ENCODE assay signal across 1 cellular context in genomic region chr16:411576-412265, GRCh38.
TF ChIP-seq lines count a peak whose summit lies in the region.

No MANE protein-coding gene starts in this region.

TF ChIP-seq in HepG2, 621 proteins besides CTCF, POLR2A, EP300 and RAD21:
- TF ChIP-seq RBFOX2 (IDR thresholded peaks at IDR 0.05; ENCODE audit: low read depth, low read length) (peak; percentile 49; the same call in 1 of the 2 replicates), MTF1 (CRISPR knock-in tag; IDR thresholded peaks at IDR 0.05) (no peak), AGO2 (optimal IDR thresholded peaks at IDR 0.05; ENCODE audit: low read depth, low read length) (peak; percentile 46)
